In the genomic region with DNA sequence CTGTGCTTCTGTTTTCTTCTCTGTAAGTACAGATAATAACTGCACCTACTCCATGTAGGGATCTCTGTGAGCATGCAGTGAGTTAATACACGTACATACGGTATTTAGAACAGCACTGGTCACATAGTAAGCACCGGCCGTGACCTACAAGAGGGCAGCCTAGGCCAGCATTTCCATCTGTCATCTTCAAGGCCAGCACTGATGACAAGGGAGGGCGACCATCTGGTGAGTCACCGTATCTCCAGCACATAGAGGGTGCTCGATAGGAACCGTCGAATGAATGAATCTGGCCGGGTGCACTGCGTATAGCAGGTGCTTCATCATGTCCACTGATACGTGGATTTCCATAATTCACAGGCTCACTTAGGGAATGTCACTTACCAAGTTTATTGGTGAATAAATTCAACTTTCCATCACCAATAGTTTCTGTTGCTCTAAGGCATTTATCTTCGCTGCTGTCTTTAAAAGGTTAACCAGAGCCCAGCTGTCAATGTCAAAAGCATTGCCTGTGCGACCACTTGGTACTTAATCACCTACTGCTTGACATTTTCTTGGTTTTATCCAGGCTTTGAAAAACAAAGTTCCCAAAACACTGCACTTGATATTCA, we compare ENCODE assay signal across 9 cellular contexts. TPM values are rescaled to one million over a fixed set of nuclear protein-coding genes. Genes with fewer than 3 reads are reported as not detected.
DNase-seq lines count a peak whose midpoint lies in the region; ATAC-seq and TF ChIP-seq lines count a peak whose summit lies in the region.
"Had no signal": no experiment of that assay in that cellular context is flagged by ENCODE, and none has a peak within 500 bp of the region (broad histone marks: within the 10 kb centered on the region; RNA-seq: fewer than 3 reads in every experiment).

No MANE protein-coding gene starts in this region.

- H3K9me3 ChIP-seq in breast epithelium (no peaks in the 10 kb centered on the region), stomach smooth muscle (ENCODE audit: control insufficient read depth in 2 of 2, low read length in 2 of 2) (no peaks in the 10 kb centered on the region)
- H3K9me3 ChIP-seq: neutrophil had no signal

- intact Hi-C loops in breast epithelium (cut with DNase I; ENCODE audit: low total_unique reads): no loop called here

- H3K9ac ChIP-seq in stomach smooth muscle (ENCODE audit: low read length in 2 of 2): peak overlapping the region; percentile 24 to 60

- no peak for TF ChIP-seq POLR2A in breast epithelium (IDR thresholded peaks at IDR 0.05)

- H3K4me3 ChIP-seq in breast epithelium (peak overlapping the region in 1 of 3 donors; percentile 35), stomach smooth muscle (ENCODE audit: low read length in 2 of 2) (peak overlapping the region; percentile 34 to 60)

- H3K4me1 ChIP-seq in breast epithelium (peaks cover 21 to 24% of the 10 kb centered on the region in 2 donors), stomach smooth muscle (ENCODE audit: control insufficient read depth, insufficient read depth, low read length) (peaks cover 73% of the 10 kb centered on the region)

- no peaks in the 10 kb centered on the region for H3K27me3 ChIP-seq in breast epithelium
- H3K27me3 ChIP-seq in stomach smooth muscle (ENCODE audit: control insufficient read depth in 1 of 2, insufficient read depth in 2 of 2, low read length in 2 of 2): no peaks in the 10 kb centered on the region
- H3K27me3 ChIP-seq: neutrophil had no signal

- DNase-seq in NCI-H510A (lab: John Stamatoyannopoulos, UW) (peak; percentile 58), breast epithelium (ENCODE audit: low spot score in 2 of 2) (no peak), kidney tubule cell (ENCODE audit: low spot score) (peak; percentile 22), NCI-H187 treated with DMSO at 0.1 percent for 48 hours (lab: John Stamatoyannopoulos, UW) (no peak), germinal center (ENCODE audit: low spot score) (no peak)
- DNase-seq in activated naive CD4-positive, alpha-beta T cell treated with anti-CD3 and anti-CD28 coated beads, Interleukin-2, amount 50 U/mL, for 16 hours: no peak

- ATAC-seq in GM18870 (IDR thresholded peaks at IDR 0.05; ENCODE audit: unreplicated experiment): no peak

- TF ChIP-seq CTCF in breast epithelium (IDR thresholded peaks at IDR 0.05): no peak

- H3K27ac ChIP-seq in breast epithelium (peak overlapping the region; percentile 82 to 94), stomach smooth muscle (ENCODE audit: low read length) (peak overlapping the region; percentile 92)

- H3K36me3 ChIP-seq in breast epithelium (no peaks in the 10 kb centered on the region), stomach smooth muscle (ENCODE audit: control insufficient read depth in 2 of 2, insufficient read depth in 2 of 2, low read length in 2 of 2) (no peaks in the 10 kb centered on the region)
- H3K36me3 ChIP-seq: neutrophil had no signal

RNA-seq across cellular contexts. Expression of a gene that starts 8.3 kb away (rescaled TPM):
- 10 to 100 TPM; 11.2 to 34.4 (median 21.4) TPM for total RNA-seq in breast epithelium

RNA-seq across cellular contexts. Expression of a gene that starts 34.4 kb away (rescaled TPM):
- total RNA-seq in breast epithelium: 10 to 100 TPM; 25.3 to 59.6 (median 44.6) TPM

Comparison
In these comparisons a context has a peak if more than half of its experiments do, and no peak if none do; other contexts are left out.
1. DNase-seq: peak in NCI-H510A (single experiment) and kidney tubule cell (single experiment); none in breast epithelium (0 of 2), NCI-H187 treated with DMSO at 0.1 percent for 48 hours (single experiment), germinal center (single experiment) and activated naive CD4-positive, alpha-beta T cell treated with anti-CD3 and anti-CD28 coated beads, Interleukin-2, amount 50 U/mL, for 16 hours (single experiment).